ENCODE assay signal across 9 cellular contexts in genomic region chr20:34301587-34302311, GRCh38. TPM values are rescaled to one million over a fixed set of nuclear protein-coding genes. Genes with fewer than 3 reads are reported as not detected.
DNase-seq lines count a peak whose midpoint lies in the region; ATAC-seq and TF ChIP-seq lines count a peak whose summit lies in the region.
"Had no signal": no experiment of that assay in that cellular context is flagged by ENCODE, and none has a peak within 500 bp of the region (broad histone marks: within the 10 kb centered on the region; RNA-seq: fewer than 3 reads in every experiment).

No MANE protein-coding gene starts in this region.

- H3K9ac ChIP-seq in iPS-18a (ENCODE audit: low read length) (peak overlapping the region; percentile 62), subcutaneous abdominal adipose tissue (ENCODE audit: low read length in 5 of 5) (peak overlapping the region in 2 of 5 donors; percentile 20 to 93)

- H3K4me3 ChIP-seq in iPS-18a (ENCODE audit: low read length) (peak overlapping the region; percentile 68), subcutaneous abdominal adipose tissue (ENCODE audit: low read depth in 1 of 5, low read length in 5 of 5) (peak overlapping the region; percentile 67 to 89 (median 81)), prostate gland (peak overlapping the region in 1 of 2 donors; percentile 84)

- H3K4me1 ChIP-seq in iPS-18a (ENCODE audit: control insufficient read depth, low read depth, low read length), result peaks cover 5% of the 10 kb centered on the region
- H3K4me1 ChIP-seq in subcutaneous abdominal adipose tissue (ENCODE audit: control insufficient read depth in 5 of 5, insufficient read depth in 5 of 5, low read length in 5 of 5), result peaks cover 5 to 34% (median 22%) of the 10 kb centered on the region in 5 donors
- peaks cover 2% of the 10 kb centered on the region for H3K4me1 ChIP-seq in prostate gland (replicated peaks)

- CTCF ChIA-PET in activated CD8-positive, alpha-beta T cell treated with anti-CD3 and anti-CD28 coated beads for 36 hours (lab: Charles Lee), result interaction anchor here (0.6 to 3.6 kb wide), 10 partner anchors 11 to 468 kb away, joined by 3 to 40 read pairs (median 4); partner anchors contain the start of gene DYNLRB1

- H3K4me3 Mint-ChIP-seq in activated CD4-positive, alpha-beta T cell treated with anti-CD3 and anti-CD28 coated beads, Interleukin-2, amount 10 ng/mL, durations not matched to agents 24 days and 14 days, result peak overlapping the region; percentile 91
- peak overlapping the region; percentile 86 for H3K4me3 Mint-ChIP-seq in activated CD8-positive, alpha-beta T cell treated with anti-CD3 and anti-CD28 coated beads for 36 hours

- no peaks in the 10 kb centered on the region for H3K27me3 Mint-ChIP-seq in activated CD4-positive, alpha-beta T cell treated with anti-CD3 and anti-CD28 coated beads, Interleukin-2, amount 10 ng/mL, durations not matched to agents 24 days and 14 days
- H3K27me3 Mint-ChIP-seq in activated CD8-positive, alpha-beta T cell treated with anti-CD3 and anti-CD28 coated beads for 36 hours, result no peaks in the 10 kb centered on the region

- H3K27ac Mint-ChIP-seq in activated CD4-positive, alpha-beta T cell treated with anti-CD3 and anti-CD28 coated beads, Interleukin-2, amount 10 ng/mL, durations not matched to agents 24 days and 14 days, result peak overlapping the region; percentile 94
- H3K27ac Mint-ChIP-seq in activated CD8-positive, alpha-beta T cell treated with anti-CD3 and anti-CD28 coated beads for 36 hours, result peak overlapping the region; percentile 87

- H3K27ac ChIP-seq in iPS-18a (ENCODE audit: low read length), result no peak overlapping the region
- no peak overlapping the region for H3K27ac ChIP-seq in subcutaneous abdominal adipose tissue (ENCODE audit: low read depth, low read length)
- H3K27ac ChIP-seq in prostate gland, result peak overlapping the region in 1 of 2 donors; percentile 94

- DNase-seq in activated CD4-positive, alpha-beta T cell treated with anti-CD3 and anti-CD28 coated beads, Interleukin-2, amount 10 ng/mL, durations not matched to agents 24 days and 14 days, result peak; percentile 62
- DNase-seq in activated CD4-positive, alpha-beta T cell treated with anti-CD3 and anti-CD28 coated beads for 4 hours, result no peak
- DNase-seq in activated CD8-positive, alpha-beta T cell treated with anti-CD3 and anti-CD28 coated beads for 36 hours, result peak; percentile 29
- no peak for DNase-seq in prostate gland (ENCODE audit: low spot score)
- DNase-seq in NCI-H146 treated with DMSO at 0.1 percent for 48 hours (lab: John Stamatoyannopoulos, UW; ENCODE audit: unreplicated experiment), result no peak
- DNase-seq: aorta had no signal

- 81% methylated on average over 17 of the region's 17 CpGs for WGBS in prostate gland

- H3K27me3 ChIP-seq in iPS-18a (ENCODE audit: control insufficient read depth, insufficient read depth, low read length) (no peaks in the 10 kb centered on the region), subcutaneous abdominal adipose tissue (ENCODE audit: control insufficient read depth in 5 of 5, insufficient read depth in 4 of 5, low read length in 5 of 5) (no peaks in the 10 kb centered on the region), prostate gland (replicated peaks; ENCODE audit: insufficient read depth) (no peaks in the 10 kb centered on the region)

- intact Hi-C loops in activated CD4-positive, alpha-beta T cell treated with anti-CD3 and anti-CD28 coated beads, Interleukin-2, amount 10 ng/mL, durations not matched to agents 24 days and 14 days (cut with micrococcal nuclease), result loop anchor here (1.0 to 2.0 kb wide), 4 partner anchors 215 to 523 kb away; partner anchors contain the start of genes DYNLRB1 and PIGU
- intact Hi-C loops in activated CD8-positive, alpha-beta T cell treated with anti-CD3 and anti-CD28 coated beads for 36 hours (cut with micrococcal nuclease), result loop anchor here (5.0 kb wide), 1 partner anchor 216 kb away; the partner anchor contains the start of gene DYNLRB1
- intact Hi-C loops in prostate gland (cut with DNase I), result loop anchor here (5.0 to 10.0 kb wide), 2 partner anchors 109 to 403 kb away; partner anchors contain the start of gene TP53INP2

- peaks cover 7% of the 10 kb centered on the region for H3K36me3 Mint-ChIP-seq in activated CD4-positive, alpha-beta T cell treated with anti-CD3 and anti-CD28 coated beads, Interleukin-2, amount 10 ng/mL, durations not matched to agents 24 days and 14 days (ENCODE audit: low read depth)
- H3K36me3 Mint-ChIP-seq in activated CD8-positive, alpha-beta T cell treated with anti-CD3 and anti-CD28 coated beads for 36 hours (ENCODE audit: low read depth), result peaks cover 19% of the 10 kb centered on the region

- peaks cover 18% of the 10 kb centered on the region for H3K4me1 Mint-ChIP-seq in activated CD4-positive, alpha-beta T cell treated with anti-CD3 and anti-CD28 coated beads, Interleukin-2, amount 10 ng/mL, durations not matched to agents 24 days and 14 days
- peaks cover 23% of the 10 kb centered on the region for H3K4me1 Mint-ChIP-seq in activated CD8-positive, alpha-beta T cell treated with anti-CD3 and anti-CD28 coated beads for 36 hours (ENCODE audit: low read depth)

- H3K9me3 ChIP-seq in iPS-18a (ENCODE audit: control insufficient read depth, low read depth, low read length) (no peaks in the 10 kb centered on the region), subcutaneous abdominal adipose tissue (ENCODE audit: control insufficient read depth in 5 of 5, low read length in 5 of 5) (no peaks in the 10 kb centered on the region), prostate gland (no peaks in the 10 kb centered on the region)

- H3K36me3 ChIP-seq in iPS-18a (ENCODE audit: control insufficient read depth, low read depth, low read length) (peaks cover 4% of the 10 kb centered on the region), subcutaneous abdominal adipose tissue (ENCODE audit: control insufficient read depth in 5 of 5, insufficient read depth in 5 of 5, low read length in 5 of 5) (no peaks in the 10 kb centered on the region), prostate gland (no peaks in the 10 kb centered on the region)

- ATAC-seq in activated CD8-positive, alpha-beta T cell treated with anti-CD3 and anti-CD28 coated beads for 36 hours, result no peak
- no peak for ATAC-seq in HG03521 (IDR thresholded peaks at IDR 0.05; ENCODE audit: unreplicated experiment)

- POLR2A ChIA-PET in activated CD8-positive, alpha-beta T cell treated with anti-CD3 and anti-CD28 coated beads for 36 hours (lab: Charles Lee), result interaction anchor here (0.7 to 2.0 kb wide), 10 partner anchors 9 to 215 kb away, joined by 3 to 11 read pairs (median 3); partner anchors contain the start of gene DYNLRB1

- H3K9me3 Mint-ChIP-seq in activated CD4-positive, alpha-beta T cell treated with anti-CD3 and anti-CD28 coated beads, Interleukin-2, amount 10 ng/mL, durations not matched to agents 24 days and 14 days, result no peaks in the 10 kb centered on the region
- H3K9me3 Mint-ChIP-seq in activated CD8-positive, alpha-beta T cell treated with anti-CD3 and anti-CD28 coated beads for 36 hours, result no peaks in the 10 kb centered on the region

- no peak for TF ChIP-seq POLR2A in prostate gland (IDR thresholded peaks at IDR 0.05)

- TF ChIP-seq CTCF in activated CD8-positive, alpha-beta T cell treated with anti-CD3 and anti-CD28 coated beads for 36 hours (IDR thresholded peaks at IDR 0.05), result no peak
- no peak for TF ChIP-seq CTCF in prostate gland (IDR thresholded peaks at IDR 0.05)

RNA-seq across cellular contexts. Expression of gene AHCY, which starts 1.4 kb away (rescaled TPM):
- total RNA-seq in activated CD4-positive, alpha-beta T cell treated with anti-CD3 and anti-CD28 coated beads, Interleukin-2, amount 10 ng/mL, durations not matched to agents 24 days and 14 days, result 153 and 154 TPM in 2 replicates
- 100 to 1,000 TPM; 256 to 258 TPM for total RNA-seq in activated CD8-positive, alpha-beta T cell treated with anti-CD3 and anti-CD28 coated beads for 36 hours
- 100 to 1,000 TPM; 162 to 170 TPM for total RNA-seq in prostate gland

Comparison
In these comparisons a context has a peak if more than half of its experiments do, and no peak if none do; other contexts are left out.
1. DNase-seq: peak in activated CD4-positive, alpha-beta T cell treated with anti-CD3 and anti-CD28 coated beads, Interleukin-2, amount 10 ng/mL, durations not matched to agents 24 days and 14 days (single experiment) and activated CD8-positive, alpha-beta T cell treated with anti-CD3 and anti-CD28 coated beads for 36 hours (single experiment); none in activated CD4-positive, alpha-beta T cell treated with anti-CD3 and anti-CD28 coated beads for 4 hours (0 of 2), prostate gland (single experiment) and NCI-H146 treated with DMSO at 0.1 percent for 48 hours (single experiment).